9 cellular contexts compared by ENCODE assay signal in the genomic region with DNA sequence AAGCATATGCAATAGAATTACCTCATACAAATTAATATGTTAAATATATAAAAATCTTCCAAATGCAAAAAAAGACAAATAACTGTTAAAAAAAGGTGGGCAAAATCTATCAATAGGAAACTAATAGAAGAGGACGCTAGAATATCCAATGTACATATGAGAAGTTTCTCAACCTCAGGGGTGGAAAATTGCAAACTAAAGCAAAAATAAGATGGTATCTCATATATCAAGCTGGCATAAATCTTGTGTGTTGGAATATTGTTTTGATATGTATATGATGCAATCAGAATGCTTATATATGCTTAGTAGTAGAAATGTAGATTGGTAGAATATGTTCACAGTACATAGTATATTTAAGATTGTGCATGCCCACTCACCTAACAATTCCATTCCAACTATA.
"Had no signal": no experiment of that assay in that cellular context is flagged by ENCODE, and none has a peak within 500 bp of the region (broad histone marks: within the 10 kb centered on the region; RNA-seq: fewer than 3 reads in every experiment).

No MANE protein-coding gene starts in this region.

- H3K27ac ChIP-seq: GM23248, HL-60 had no signal

- H3K9me3 ChIP-seq: HAP-1 had no signal

- H3K36me3 Mint-ChIP-seq: IgD-negative memory B cell had no signal

- H3K4me3 ChIP-seq: GM23248, HAP-1 had no signal

- H2AFZ ChIP-seq: GM23248 had no signal

- ATAC-seq: HCT116 had no signal

- H3K4me1 ChIP-seq: HAP-1 had no signal

- H3K27me3 Mint-ChIP-seq: IgD-negative memory B cell had no signal

- H3K4me1 Mint-ChIP-seq: IgD-negative memory B cell had no signal

- H3K9ac ChIP-seq: GM23248 had no signal

- H3K27ac Mint-ChIP-seq: HFFc6, IgD-negative memory B cell had no signal

- DNase-seq: GM23248, GOT3, H7, HFFc6, KG1 had no signal

- H3K4me3 Mint-ChIP-seq: HFFc6, IgD-negative memory B cell had no signal

- H3K36me3 ChIP-seq: HAP-1 had no signal
